ENCODE assay signal across 1 cellular context in genomic region chr7:22779697-22780096, GRCh38.
TF ChIP-seq lines count a peak whose summit lies in the region.

No MANE protein-coding gene starts in this region.

TF ChIP-seq in IMR-90, 13 proteins besides CTCF, POLR2A, EP300 and RAD21 (continued from another document):
- TF ChIP-seq USF2 (IDR thresholded peaks at IDR 0.05; ENCODE audit: low read depth, low read length) (no peak), MAZ (IDR thresholded peaks at IDR 0.05; ENCODE audit: borderline replicate concordance, low read depth, low read length) (no peak), RCOR1 (IDR thresholded peaks at IDR 0.05; ENCODE audit: insufficient replicate concordance, low read length) (no peak), NFE2L2 (IDR thresholded peaks at IDR 0.05; ENCODE audit: low read depth, low read length) (no peak), RFX5 (IDR thresholded peaks at IDR 0.05; ENCODE audit: low read depth, low read length) (no peak), FOS (IDR thresholded peaks at IDR 0.05; ENCODE audit: low read depth, low read length) (no peak), MAFK (IDR thresholded peaks at IDR 0.05; ENCODE audit: low read depth, low read length) (no peak), SMC3 (IDR thresholded peaks at IDR 0.05; ENCODE audit: low read depth, low read length) (no peak), CHD1 (IDR thresholded peaks at IDR 0.05; ENCODE audit: low read depth, low read length) (no peak), MXI1 (IDR thresholded peaks at IDR 0.05; ENCODE audit: borderline replicate concordance, low read depth, low read length) (no peak), BHLHE40 (IDR thresholded peaks at IDR 0.05; ENCODE audit: low read depth, low read length) (no peak), CEBPB (IDR thresholded peaks at IDR 0.05; ENCODE audit: low read depth, low read length) (no peak)
